Comparison of ENCODE assay signal across 1 cellular context in genomic region chr17:57459286-57459915, GRCh38.
A peak's percentile ranks its signal among the peaks of the same experiment; 100 is the strongest.
TF ChIP-seq lines count a peak whose summit lies in the region.

No MANE protein-coding gene starts in this region.

TF ChIP-seq in K562, 482 proteins besides CTCF, POLR2A, EP300 and RAD21 (continued from another document):
- TF ChIP-seq ATF6 (CRISPR knock-in tag; IDR thresholded peaks at IDR 0.05) (no peak), ESRRA (IDR thresholded peaks at IDR 0.05; ENCODE audit: borderline replicate concordance, low read depth) (peak; percentile 67; the same call in 1 of the 2 replicates), THAP7 (CRISPR knock-in tag; IDR thresholded peaks at IDR 0.05) (no peak), MYC (IDR thresholded peaks at IDR 0.05; ENCODE audit: low read depth, low read length) (peak; percentile 75), MYC (CRISPR knock-in tag; IDR thresholded peaks at IDR 0.05; ENCODE audit: borderline replicate concordance, low read depth) (no peak), RAD51 (IDR thresholded peaks at IDR 0.05; ENCODE audit: borderline replicate concordance, low read depth) (peak; percentile 46), HMG20A (CRISPR knock-in tag; conservative IDR thresholded peaks at IDR 0.05) (no peak), TRIM24 (IDR thresholded peaks at IDR 0.05) (no peak; a peak in 2 of 4 replicates), E2F4 (CRISPR knock-in tag; IDR thresholded peaks at IDR 0.05; ENCODE audit: low read depth) (no peak), EHMT2 (IDR thresholded peaks at IDR 0.05) (no peak), PCBP2 (IDR thresholded peaks at IDR 0.05; ENCODE audit: low read depth, low read length, poor library complexity, severe bottlenecking) (no peak), ZKSCAN1 (IDR thresholded peaks at IDR 0.05; ENCODE audit: low read depth, low read length) (no peak), FOXO4 (CRISPR knock-in tag; IDR thresholded peaks at IDR 0.05) (no peak), NCOA4 (IDR thresholded peaks at IDR 0.05; ENCODE audit: partially characterized antibody) (no peak), CREB3 (tag; conservative IDR thresholded peaks at IDR 0.05; ENCODE audit: low read depth) (peak; percentile 50; the same call in 1 of the 2 replicates), CBFA2T3 (IDR thresholded peaks at IDR 0.05) (no peak; the same call in 1 of the 2 replicates), SRSF3 (IDR thresholded peaks at IDR 0.05; ENCODE audit: insufficient read depth, low read length) (no peak), NCOR1 (IDR thresholded peaks at IDR 0.05) (no peak; the same call in 1 of the 2 replicates), DEAF1 (CRISPR knock-in tag; IDR thresholded peaks at IDR 0.05) (peak; percentile 50; the same call in 1 of the 2 replicates), ZFX (CRISPR knock-in tag; IDR thresholded peaks at IDR 0.05) (no peak), BRF2 (IDR thresholded peaks at IDR 0.05; ENCODE audit: borderline replicate concordance, insufficient read depth, insufficient read length) (no peak), KLF1 (tag; IDR thresholded peaks at IDR 0.05) (no peak), L3MBTL2 (IDR thresholded peaks at IDR 0.05) (peak; percentile 79), SNIP1 (IDR thresholded peaks at IDR 0.05; ENCODE audit: low read depth) (no peak), CREB3L1 (IDR thresholded peaks at IDR 0.05; ENCODE audit: borderline replicate concordance, low read depth) (no peak), OTX1 (CRISPR knock-in tag; IDR thresholded peaks at IDR 0.05) (peak; percentile 78; the same call in 1 of the 2 replicates), USF1 (CRISPR knock-in tag; IDR thresholded peaks at IDR 0.05) (peak; percentile 55), SREBF2 (CRISPR knock-in tag; IDR thresholded peaks at IDR 0.05) (no peak), FOXM1 (IDR thresholded peaks at IDR 0.05; ENCODE audit: low read depth) (no peak), FOXM1 (CRISPR knock-in tag; IDR thresholded peaks at IDR 0.05; ENCODE audit: low read depth) (no peak), JUND (IDR thresholded peaks at IDR 0.05; ENCODE audit: borderline replicate concordance, low read depth, low read length) (peak; percentile 43; the same call in 1 of the 2 replicates), JUND (tag; IDR thresholded peaks at IDR 0.05; ENCODE audit: borderline replicate concordance, low read depth, low read length) (peak; percentile 71; the same call in 2 of the 3 replicates), ZNF740 (CRISPR knock-in tag; IDR thresholded peaks at IDR 0.05) (no peak), ZNF740 (tag; IDR thresholded peaks at IDR 0.05) (no peak), GABPA (tag; conservative IDR thresholded peaks at IDR 0.05; ENCODE audit: low read depth) (peak; percentile 46)
